In the genomic region with DNA sequence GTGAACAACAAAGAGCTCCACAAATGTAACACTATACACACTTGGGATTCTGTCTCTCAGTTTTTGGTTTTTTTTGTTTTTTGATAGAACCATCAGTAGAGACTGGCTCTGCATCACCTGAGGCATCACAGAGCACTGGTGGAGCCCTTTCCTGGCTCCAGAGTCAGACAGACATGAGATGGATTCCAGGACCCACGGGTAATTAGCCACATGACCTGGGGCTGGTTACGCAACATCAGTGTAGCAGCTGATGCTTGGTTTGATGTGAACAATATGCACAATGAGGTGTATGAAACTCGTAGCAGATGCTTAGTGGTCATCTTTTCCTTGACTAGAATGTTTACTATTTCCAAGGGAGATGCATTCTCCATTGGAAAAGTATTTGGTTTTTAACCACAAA, we compare ENCODE assay signal across 16 cellular contexts. TPM values are rescaled to one million over a fixed set of nuclear protein-coding genes. Genes with fewer than 3 reads are reported as not detected.
DNase-seq lines count a peak whose midpoint lies in the region; ATAC-seq, FAIRE-seq and TF ChIP-seq lines count a peak whose summit lies in the region.
"Had no signal": no experiment of that assay in that cellular context is flagged by ENCODE, and none has a peak within 500 bp of the region (broad histone marks: within the 10 kb centered on the region; RNA-seq: fewer than 3 reads in every experiment).

No MANE protein-coding gene starts in this region.

- H3F3A ChIP-seq in DOHH2 (ENCODE audit: control insufficient read depth, insufficient read depth), result peaks cover 18% of the 10 kb centered on the region; the same call in 1 of the 2 replicates

- in situ Hi-C loops in IMR-90 (cut with MboI; ENCODE audit: low sequenced_read_pairs) (no loop called here), K562 (cut with MboI) (loop anchor here (25.0 kb wide), 1 partner anchor 187 kb away; no protein-coding TSS in a partner anchor)

- H4K5ac ChIP-seq in IMR-90 (ENCODE audit: low read depth, low read length), result no peak overlapping the region

- H4K8ac ChIP-seq in IMR-90 (ENCODE audit: low read depth in 2 of 2, low read length in 2 of 2), result no peak overlapping the region

- H4K91ac ChIP-seq in IMR-90 (ENCODE audit: insufficient read depth, low read depth, low read length), result no peak overlapping the region

- ATAC-seq in IMR-90 (ENCODE audit: low read depth), result no peak
- ATAC-seq in K562, result no peak
- no peak for ATAC-seq in GM18517 (IDR thresholded peaks at IDR 0.05; ENCODE audit: unreplicated experiment)
- ATAC-seq in HG03457 (IDR thresholded peaks at IDR 0.05; ENCODE audit: unreplicated experiment), result no peak
- ATAC-seq: left lobe of liver, T-helper 17 cell had no signal

- H3K23ac ChIP-seq in IMR-90 (ENCODE audit: low read depth, low read length), result no peak overlapping the region

- no peak overlapping the region for H3K4me2 ChIP-seq in DOHH2 (ENCODE audit: low read length)
- no peak overlapping the region for H3K4me2 ChIP-seq in IMR-90 (ENCODE audit: low read depth, low read length)
- no peak overlapping the region for H3K4me2 ChIP-seq in K562 (ENCODE audit: insufficient read depth, low read length)

- H3K9ac ChIP-seq in IMR-90 (ENCODE audit: low read depth, low read length) (no peak overlapping the region), K562 (ENCODE audit: insufficient read depth in 1 of 2, low read depth in 2 of 2, low read length in 2 of 2) (no peak overlapping the region)

- H2AFZ ChIP-seq in IMR-90 (replicated peaks; ENCODE audit: low read length, poor library complexity) (no peak overlapping the region), K562 (ENCODE audit: low read depth, low read length) (no peak overlapping the region)

- intact Hi-C loops in IMR-90 (cut with micrococcal nuclease), result loop anchor here (5.0 kb wide), 1 partner anchor 473 kb away; no protein-coding TSS in a partner anchor
- intact Hi-C loops in K562 (cut with micrococcal nuclease), result no loop called here

- POLR2A ChIA-PET in IMR-90 (lab: Charles Lee; ENCODE audit: unreplicated experiment), result no interaction called here
- POLR2A ChIA-PET in K562 (lab: Yijun Ruan, JAX), result interaction anchor here (0.6 kb wide), 2 partner anchors 95 to 191 kb away, joined by 3 to 4 read pairs; no protein-coding TSS in a partner anchor

- no peaks in the 10 kb centered on the region for H3K79me1 ChIP-seq in IMR-90 (ENCODE audit: low read depth in 1 of 2, low read length in 2 of 2)

- H3K79me2 ChIP-seq in DOHH2 (ENCODE audit: control insufficient read depth, low read length) (peaks cover 12% of the 10 kb centered on the region), K562 (ENCODE audit: control insufficient read depth, insufficient read depth, low read length) (no peaks in the 10 kb centered on the region)

- H3K36me3 ChIP-seq in DOHH2 (ENCODE audit: control insufficient read depth, low read length), result no peaks in the 10 kb centered on the region
- no peaks in the 10 kb centered on the region for H3K36me3 ChIP-seq in IMR-90 (ENCODE audit: control insufficient read depth, insufficient read depth, low read length)
- H3K36me3 ChIP-seq in K562 (ENCODE audit: control insufficient read depth, insufficient read depth, low read length), result no peaks in the 10 kb centered on the region

- no peak for TF ChIP-seq POLR2A in IMR-90 (IDR thresholded peaks at IDR 0.05; ENCODE audit: low read depth, low read length)
- no peak for TF ChIP-seq POLR2A in K562 (conservative IDR thresholded peaks at IDR 0.05)

- H2AK5ac ChIP-seq in IMR-90 (ENCODE audit: low read depth, low read length), result no peak overlapping the region

- no peak overlapping the region for H2BK15ac ChIP-seq in IMR-90 (ENCODE audit: low read depth, low read length)

- TF ChIP-seq EP300 in K562 (IDR thresholded peaks at IDR 0.05; ENCODE audit: low read length), result no peak

- CTCF ChIA-PET in IMR-90 (lab: Yijun Ruan, JAX), result no interaction called here
- CTCF ChIA-PET in K562 (lab: Yijun Ruan, JAX; ENCODE audit: low intra/inter-chr PET ratio), result interaction anchor here (1.8 kb wide), 1 partner anchor 259 kb away, joined by 5 read pairs; no protein-coding TSS in a partner anchor

- H3K18ac ChIP-seq in IMR-90 (ENCODE audit: low read depth, low read length), result no peak overlapping the region

- FAIRE-seq in K562 (lab: Jason Lieb, UNC), result no peak

- TF ChIP-seq RAD21 in IMR-90 (IDR thresholded peaks at IDR 0.05; ENCODE audit: low read length) (no peak), K562 (CRISPR knock-in tag; conservative IDR thresholded peaks at IDR 0.05 in 1 of 2, IDR thresholded peaks at IDR 0.05 in 1 of 2) (no peak)

- H3K9me3 ChIP-seq in DOHH2 (ENCODE audit: control insufficient read depth, insufficient read depth, low read length), result peaks cover 3% of the 10 kb centered on the region; the same call in 1 of the 2 replicates
- H3K9me3 ChIP-seq in IMR-90 (ENCODE audit: control insufficient read depth, insufficient read depth, low read length), result no peaks in the 10 kb centered on the region
- no peaks in the 10 kb centered on the region; the same call in 1 of the 2 replicates for H3K9me3 ChIP-seq in K562 (replicated peaks; ENCODE audit: control insufficient read depth, insufficient read depth, low read depth, low read length)

- no peaks in the 10 kb centered on the region for H3K9me2 ChIP-seq in DOHH2 (replicated peaks; ENCODE audit: control insufficient read depth, low read length)

- no peak overlapping the region for H2BK120ac ChIP-seq in IMR-90 (ENCODE audit: low read depth, low read length)

- no peak overlapping the region for H2BK5ac ChIP-seq in IMR-90 (ENCODE audit: low read depth, low read length, poor library complexity, severe bottlenecking)

- no peak overlapping the region for H3K27ac ChIP-seq in DOHH2 (ENCODE audit: low read depth, low read length)
- H3K27ac ChIP-seq in IMR-90 (ENCODE audit: insufficient read depth, low read length), result no peak overlapping the region
- H3K27ac ChIP-seq in K562 (ENCODE audit: extremely low read depth, low read depth, low read length), result no peak overlapping the region
- H3K27ac ChIP-seq: HL-60 had no signal

- no CpG with 5 or more reads among the region's 3 CpGs for WGBS in IMR-90 (ENCODE audit: extremely low coverage in 2 of 2, insufficient read length in 1 of 2), 2 experiments
- 30% methylated on average over 3 of the region's 3 CpGs for WGBS in K562 (ENCODE audit: insufficient coverage, low coverage, missing lambda C conversion rate)

- no peak overlapping the region for H2BK20ac ChIP-seq in IMR-90 (ENCODE audit: low read depth, low read length)

- no peak overlapping the region for H2AK9ac ChIP-seq in IMR-90 (replicated peaks; ENCODE audit: low read depth, low read length, poor library complexity)

- dilution Hi-C loops in IMR-90 (cut with HindIII; ENCODE audit: low sequenced_read_pairs, unreplicated experiment), result no loop called here

- peak; percentile 8 for TF ChIP-seq CTCF in DOHH2 (IDR thresholded peaks at IDR 0.05; ENCODE audit: low read depth, low read length, poor library complexity, severe bottlenecking)
- no peak for TF ChIP-seq CTCF in IMR-90 (conservative IDR thresholded peaks at IDR 0.05; ENCODE audit: low read depth, low read length)
- no peak for TF ChIP-seq CTCF in K562 (IDR thresholded peaks at IDR 0.05 in 2 of 3, conservative IDR thresholded peaks at IDR 0.05 in 1 of 3; ENCODE audit: insufficient read depth in 2 of 3, low read depth in 1 of 3, low read length in 3 of 3)

- H3K27me3 ChIP-seq in DOHH2 (ENCODE audit: control insufficient read depth, low read length) (no peaks in the 10 kb centered on the region), IMR-90 (ENCODE audit: control insufficient read depth, insufficient read depth, low read length) (no peaks in the 10 kb centered on the region), K562 (ENCODE audit: control insufficient read depth in 2 of 2, insufficient read depth in 2 of 2, low read length in 2 of 2) (peaks cover 11 to 14% of the 10 kb centered on the region in 2 experiments; a peak in 4 of 5 replicates)

- H3K56ac ChIP-seq in IMR-90 (ENCODE audit: extremely low read depth, insufficient read depth, low read length), result no peak overlapping the region

- H3K4me1 ChIP-seq in DOHH2 (ENCODE audit: control insufficient read depth, low read length), result peaks cover 82% of the 10 kb centered on the region
- peaks cover 11% of the 10 kb centered on the region for H3K4me1 ChIP-seq in IMR-90 (ENCODE audit: control insufficient read depth, insufficient read depth, low read length)
- peaks cover 0 to 3% of the 10 kb centered on the region in 2 experiments; a peak in 1 of 5 replicates for H3K4me1 ChIP-seq in K562 (replicated peaks in 1 of 2; ENCODE audit: control insufficient read depth in 2 of 2, insufficient read depth in 2 of 2, low read length in 2 of 2)

- no peak overlapping the region for H3K14ac ChIP-seq in IMR-90 (replicated peaks; ENCODE audit: low read depth, low read length)

- no peak overlapping the region for H3K4ac ChIP-seq in IMR-90 (ENCODE audit: low read depth, low read length)

- DNase-seq in IMR-90, result peak; percentile 75
- no peak for DNase-seq in K562 (ENCODE audit: extremely low read depth in 1 of 4, low spot score in 3 of 4)
- DNase-seq in iris pigment epithelial cell (ENCODE audit: low read depth), result peak; percentile 88
- DNase-seq in activated CD4-positive, alpha-beta T cell treated with anti-CD3 and anti-CD28 coated beads for 1 hour, result no peak
- no peak for DNase-seq in HUDEP-2 (lab: John Stamatoyannopoulos, UW; ENCODE audit: unreplicated experiment in 76 of 76)
- DNase-seq: hypothalamus, NCI-H1694 treated with DMSO at 0.1 percent for 48 hours, NCI-H82, RPMI8226, T-helper 17 cell had no signal

- no peak overlapping the region for H3K4me3 ChIP-seq in DOHH2 (ENCODE audit: low read length)
- H3K4me3 ChIP-seq in IMR-90 (ENCODE audit: insufficient read depth, low read depth, low read length), result no peak overlapping the region
- no peak overlapping the region for H3K4me3 ChIP-seq in K562

- H4K20me1 ChIP-seq in DOHH2 (ENCODE audit: control insufficient read depth, insufficient read depth, low read depth, low read length) (no peaks in the 10 kb centered on the region), IMR-90 (ENCODE audit: insufficient read depth, low read length) (no peaks in the 10 kb centered on the region), K562 (replicated peaks; ENCODE audit: control insufficient read depth, insufficient read depth, low read length) (no peaks in the 10 kb centered on the region)

- BruUV-seq in IMR-90 (replicated peaks; lab: Mats Ljungman, UMichigan) (no TSS peak), K562 (replicated peaks; lab: Mats Ljungman, UMichigan) (no TSS peak)

- no peaks in the 10 kb centered on the region for H3K9me1 ChIP-seq in IMR-90 (ENCODE audit: insufficient read depth, low read length)
- no peaks in the 10 kb centered on the region for H3K9me1 ChIP-seq in K562 (ENCODE audit: control insufficient read depth, insufficient read depth, low read length)

RNA-seq across cellular contexts. Expression of gene CMPK2, which starts 40.7 kb away (rescaled TPM):
- total RNA-seq in IMR-90 (2012; rRNA removed) (0.18 and 0.28 TPM in 2 replicates), K562 (2014; rRNA removed) (10.5 TPM in 2 replicates), K562 (2014; rRNA removed; fragmentation: Illumina TruSeq; extraction: Trizol) (5.0 and 5.3 TPM in 2 replicates), K562 (2015; rRNA removed; fragmentation: Illumina TruSeq; extraction: Trizol) (7.4 and 7.6 TPM in 2 replicates), K562 (2021) (7.2 and 7.9 TPM in 2 replicates)
- polyA plus RNA-seq in IMR-90 (2012; rRNA removed) (0.03 and 0.11 TPM in 2 replicates), K562 (2011; rRNA removed) (3.5 and 4.3 TPM in 2 replicates), K562 (2014; fragmentation: Illumina TruSeq; extraction: Trizol) (5.3 and 6.5 TPM in 2 replicates), K562 (2014; fragmentation: Nextera tagmentation; extraction: Ambion mirVana) (1 to 10 TPM; 2.6 to 2.9 TPM), K562 (2014; rRNA removed) (3.8 and 4.5 TPM in 2 replicates)
- 0.02 TPM in 1 of 2 replicates, not detected in the other for polyA plus RNA-seq in IMR-90 (2012; cell fraction: cytosol; rRNA removed)
- 0.05 and 0.07 TPM in 2 replicates for polyA plus RNA-seq in IMR-90 (2012; cell fraction: nucleus; rRNA removed; ENCODE audit: low replicate concordance)
- 2.3 and 3.5 TPM in 2 replicates for total RNA-seq in K562 (2011; cell fraction: chromatin; rRNA removed; ENCODE audit: low replicate concordance)
- total RNA-seq in K562 (2011; cell fraction: nucleolus; rRNA removed), result 2.3 and 2.8 TPM in 2 replicates
- total RNA-seq in K562 (2011; cell fraction: nucleoplasm; rRNA removed), result 3.5 and 5.2 TPM in 2 replicates
- polyA plus RNA-seq in K562 (2011; cell fraction: cytosol; rRNA removed), result 3.2 and 3.6 TPM in 2 replicates
- 5.6 and 6.6 TPM in 2 replicates for polyA plus RNA-seq in K562 (2011; cell fraction: nucleus; rRNA removed)
- 8.3 and 23.7 TPM in 2 replicates for polyA plus RNA-seq in K562 (2012)
- polyA minus RNA-seq in K562 (2011; rRNA and poly(A)+ RNA removed), result 2.9 and 4.3 TPM in 2 replicates
- polyA minus RNA-seq in K562 (2011; cell fraction: cytosol; rRNA and poly(A)+ RNA removed), result 2.9 and 3.3 TPM in 2 replicates
- polyA minus RNA-seq in K562 (2011; cell fraction: nucleus; rRNA and poly(A)+ RNA removed), result 3.4 and 5.2 TPM in 2 replicates
- total RNA-seq: LHCN-M2 had no signal

RNA-seq across cellular contexts. Expression of gene RSAD2, which starts 52.6 kb away (rescaled TPM):
- total RNA-seq in IMR-90 (2012; rRNA removed), result not detected in 2 replicates
- not detected in 2 replicates for polyA plus RNA-seq in IMR-90 (2012; rRNA removed)
- polyA plus RNA-seq in IMR-90 (2012; cell fraction: cytosol; rRNA removed), result not detected in 2 replicates
- polyA plus RNA-seq in IMR-90 (2012; cell fraction: nucleus; rRNA removed; ENCODE audit: low replicate concordance), result not detected in 2 replicates
- 0.39 and 0.79 TPM in 2 replicates for total RNA-seq in K562 (2011; cell fraction: chromatin; rRNA removed; ENCODE audit: low replicate concordance)
- total RNA-seq in K562 (2011; cell fraction: nucleolus; rRNA removed), result 0.50 and 0.53 TPM in 2 replicates
- total RNA-seq in K562 (2011; cell fraction: nucleoplasm; rRNA removed), result 1.2 TPM in 1 of 2 replicates, not detected in the other
- 0.57 and 1.4 TPM in 2 replicates for total RNA-seq in K562 (2014; rRNA removed)
- 0.41 and 0.51 TPM in 2 replicates for total RNA-seq in K562 (2014; rRNA removed; fragmentation: Illumina TruSeq; extraction: Trizol)
- 0.51 and 0.68 TPM in 2 replicates for total RNA-seq in K562 (2015; rRNA removed; fragmentation: Illumina TruSeq; extraction: Trizol)
- 0.18 and 0.49 TPM in 2 replicates for total RNA-seq in K562 (2021)
- polyA plus RNA-seq in K562 (2011; rRNA removed), result 0.24 and 0.45 TPM in 2 replicates
- 0.06 and 0.15 TPM in 2 replicates for polyA plus RNA-seq in K562 (2011; cell fraction: cytosol; rRNA removed)
- 0.28 and 0.38 TPM in 2 replicates for polyA plus RNA-seq in K562 (2011; cell fraction: nucleus; rRNA removed)
- 0.46 and 1.1 TPM in 2 replicates for polyA plus RNA-seq in K562 (2012)
- polyA plus RNA-seq in K562 (2014; fragmentation: Illumina TruSeq; extraction: Trizol), result 0.15 and 0.37 TPM in 2 replicates
- under 1 TPM; 0.15 to 0.28 TPM for polyA plus RNA-seq in K562 (2014; fragmentation: Nextera tagmentation; extraction: Ambion mirVana)
- polyA plus RNA-seq in K562 (2014; rRNA removed), result 0.11 and 0.19 TPM in 2 replicates
- 0.63 and 0.75 TPM in 2 replicates for polyA minus RNA-seq in K562 (2011; rRNA and poly(A)+ RNA removed)
- polyA minus RNA-seq in K562 (2011; cell fraction: cytosol; rRNA and poly(A)+ RNA removed), result not detected in 2 replicates
- 0.94 and 1.00 TPM in 2 replicates for polyA minus RNA-seq in K562 (2011; cell fraction: nucleus; rRNA and poly(A)+ RNA removed)

Comparison
In these comparisons a context has a peak if more than half of its experiments do, and no peak if none do; other contexts are left out.
1. DNase-seq: peak in IMR-90 (single experiment) and iris pigment epithelial cell (single experiment); none in K562 (0 of 4), activated CD4-positive, alpha-beta T cell treated with anti-CD3 and anti-CD28 coated beads for 1 hour (single experiment) and HUDEP-2 (0 of 76).